Comparison of ENCODE assay signal across 18 cellular contexts in genomic region chr10:79377557-79378382, GRCh38. TPM values are rescaled to one million over a fixed set of nuclear protein-coding genes. Genes with fewer than 3 reads are reported as not detected.
DNase-seq lines count a peak whose midpoint lies in the region; ATAC-seq and TF ChIP-seq lines count a peak whose summit lies in the region.
"Had no signal": no experiment of that assay in that cellular context is flagged by ENCODE, and none has a peak within 500 bp of the region (broad histone marks: within the 10 kb centered on the region; RNA-seq: fewer than 3 reads in every experiment).

No MANE protein-coding gene starts in this region.

- peaks cover 2% of the 10 kb centered on the region for H3K4me1 Mint-ChIP-seq in activated CD4-positive, alpha-beta memory T cell treated with anti-CD3 and anti-CD28 coated beads, Interleukin-2, amount 10 ng/mL, durations not matched to agents 7 days and 5 days
- H3K4me1 Mint-ChIP-seq in activated CD4-positive, alpha-beta memory T cell treated with anti-CD3 and anti-CD28 coated beads for 36 hours (ENCODE audit: low read depth) = peaks cover 2% of the 10 kb centered on the region

- no peaks in the 10 kb centered on the region for H3K36me3 Mint-ChIP-seq in activated CD4-positive, alpha-beta memory T cell treated with anti-CD3 and anti-CD28 coated beads, Interleukin-2, amount 10 ng/mL, durations not matched to agents 7 days and 5 days (ENCODE audit: low read depth)
- no peaks in the 10 kb centered on the region for H3K36me3 Mint-ChIP-seq in activated CD4-positive, alpha-beta memory T cell treated with anti-CD3 and anti-CD28 coated beads for 36 hours

- TF ChIP-seq POLR2A in sigmoid colon (IDR thresholded peaks at IDR 0.05) (no peak), tibial nerve (IDR thresholded peaks at IDR 0.05) (no peak)

- CTCF ChIA-PET in activated CD4-positive, alpha-beta memory T cell treated with anti-CD3 and anti-CD28 coated beads, Interleukin-2, amount 10 ng/mL, durations not matched to agents 7 days and 5 days (lab: Charles Lee) = no interaction called here
- CTCF ChIA-PET in activated CD4-positive, alpha-beta memory T cell treated with anti-CD3 and anti-CD28 coated beads for 36 hours (lab: Charles Lee) = no interaction called here

- peak; percentile 10 for DNase-seq in activated CD4-positive, alpha-beta memory T cell treated with anti-CD3 and anti-CD28 coated beads, Interleukin-2, amount 10 ng/mL, durations not matched to agents 7 days and 5 days
- DNase-seq in activated CD4-positive, alpha-beta memory T cell treated with anti-CD3 and anti-CD28 coated beads for 36 hours = no peak
- DNase-seq in WERI-Rb-1 (peak; percentile 1), left colon (peak; percentile 2 to 12), sigmoid colon (peak; percentile 55), left lung (no peak), tibial nerve (ENCODE audit: low spot score in 2 of 2) (no peak)
- DNase-seq: EL, MV-4-11, NCI-H1436, NCI-H2081, NCI-H345, NCI-H526 treated with DMSO at 0.1 percent for 48 hours, OCI-M1, RPMI8226 had no signal

- intact Hi-C loops in activated CD4-positive, alpha-beta memory T cell treated with anti-CD3 and anti-CD28 coated beads for 36 hours (cut with micrococcal nuclease) = no loop called here
- intact Hi-C loops in left colon (cut with DNase I, micrococcal nuclease) = loop anchor here (5.0 to 10.0 kb wide), 2 partner anchors 90 to 107 kb away; no protein-coding TSS in a partner anchor
- intact Hi-C loops in sigmoid colon (cut with DNase I) = loop anchor here (10.0 kb wide), 3 partner anchors 227 to 827 kb away; partner anchors contain the start of gene ANXA11
- intact Hi-C loops in left lung (cut with DNase I) = loop anchor here in 1 of 2 donors (5.0 kb wide), 1 partner anchor 90 kb away; no protein-coding TSS in a partner anchor

- H3K9me3 Mint-ChIP-seq in activated CD4-positive, alpha-beta memory T cell treated with anti-CD3 and anti-CD28 coated beads, Interleukin-2, amount 10 ng/mL, durations not matched to agents 7 days and 5 days = no peaks in the 10 kb centered on the region
- H3K9me3 Mint-ChIP-seq in activated CD4-positive, alpha-beta memory T cell treated with anti-CD3 and anti-CD28 coated beads for 36 hours = no peaks in the 10 kb centered on the region
- H3K9me3 Mint-ChIP-seq: IgD-negative memory B cell had no signal

- H3K27ac Mint-ChIP-seq in activated CD4-positive, alpha-beta memory T cell treated with anti-CD3 and anti-CD28 coated beads, Interleukin-2, amount 10 ng/mL, durations not matched to agents 7 days and 5 days = no peak overlapping the region
- H3K27ac Mint-ChIP-seq in activated CD4-positive, alpha-beta memory T cell treated with anti-CD3 and anti-CD28 coated beads for 36 hours = no peak overlapping the region
- H3K27ac Mint-ChIP-seq: IgD-negative memory B cell had no signal

- H3K36me3 ChIP-seq in WERI-Rb-1 = no peaks in the 10 kb centered on the region
- H3K36me3 ChIP-seq in sigmoid colon = no peaks in the 10 kb centered on the region
- H3K36me3 ChIP-seq in left lung = no peaks in the 10 kb centered on the region
- no peaks in the 10 kb centered on the region for H3K36me3 ChIP-seq in tibial nerve
- H3K36me3 ChIP-seq: BLaER1 treated with 17β-estradiol and CSF1 and Interleukin-3, amounts not matched to agents 10 nM and 100 nM had no signal

- no peak for TF ChIP-seq CTCF in WERI-Rb-1 (IDR thresholded peaks at IDR 0.05; ENCODE audit: low read depth, low read length)
- TF ChIP-seq CTCF in sigmoid colon (IDR thresholded peaks at IDR 0.05) = no peak
- TF ChIP-seq CTCF in left lung (IDR thresholded peaks at IDR 0.05) = no peak
- TF ChIP-seq CTCF in tibial nerve (IDR thresholded peaks at IDR 0.05) = no peak

- TF ChIP-seq EP300 in sigmoid colon (IDR thresholded peaks at IDR 0.05) (no peak), tibial nerve (IDR thresholded peaks at IDR 0.05) (no peak)

- no peak overlapping the region for H3K4me3 Mint-ChIP-seq in activated CD4-positive, alpha-beta memory T cell treated with anti-CD3 and anti-CD28 coated beads, Interleukin-2, amount 10 ng/mL, durations not matched to agents 7 days and 5 days
- no peak overlapping the region for H3K4me3 Mint-ChIP-seq in activated CD4-positive, alpha-beta memory T cell treated with anti-CD3 and anti-CD28 coated beads for 36 hours
- H3K4me3 Mint-ChIP-seq: IgD-negative memory B cell had no signal

- no peak overlapping the region for H3K27ac ChIP-seq in WERI-Rb-1
- H3K27ac ChIP-seq in sigmoid colon = no peak overlapping the region
- H3K27ac ChIP-seq in left lung = no peak overlapping the region
- no peak overlapping the region for H3K27ac ChIP-seq in tibial nerve
- H3K27ac ChIP-seq: BLaER1 treated with 17β-estradiol and CSF1 and Interleukin-3, amounts not matched to agents 10 nM and 100 nM had no signal

- no peaks in the 10 kb centered on the region for H3K9me3 ChIP-seq in WERI-Rb-1 (ENCODE audit: severe bottlenecking)
- H3K9me3 ChIP-seq in sigmoid colon = no peaks in the 10 kb centered on the region
- no peaks in the 10 kb centered on the region for H3K9me3 ChIP-seq in left lung
- H3K9me3 ChIP-seq in tibial nerve = no peaks in the 10 kb centered on the region
- H3K9me3 ChIP-seq: BLaER1 treated with 17β-estradiol and CSF1 and Interleukin-3, amounts not matched to agents 10 nM and 100 nM had no signal

- no peaks in the 10 kb centered on the region for H3K27me3 ChIP-seq in WERI-Rb-1 (ENCODE audit: insufficient read depth, low read depth, severe bottlenecking)
- H3K27me3 ChIP-seq in sigmoid colon = no peaks in the 10 kb centered on the region
- H3K27me3 ChIP-seq in left lung = no peaks in the 10 kb centered on the region
- no peaks in the 10 kb centered on the region for H3K27me3 ChIP-seq in tibial nerve
- H3K27me3 ChIP-seq: BLaER1 treated with 17β-estradiol and CSF1 and Interleukin-3, amounts not matched to agents 10 nM and 100 nM had no signal

- H3K4me1 ChIP-seq in sigmoid colon (peaks cover 3 to 66% (median 58%) of the 10 kb centered on the region in 4 donors), left lung (peaks cover 10 to 14% of the 10 kb centered on the region in 2 donors), tibial nerve (peaks cover 0 to 58% (median 39%) of the 10 kb centered on the region in 4 donors)

- POLR2A ChIA-PET in activated CD4-positive, alpha-beta memory T cell treated with anti-CD3 and anti-CD28 coated beads, Interleukin-2, amount 10 ng/mL, durations not matched to agents 7 days and 5 days (lab: Charles Lee) = no interaction called here
- POLR2A ChIA-PET in activated CD4-positive, alpha-beta memory T cell treated with anti-CD3 and anti-CD28 coated beads for 36 hours (lab: Charles Lee) = no interaction called here

- 94 to 95% methylated on average over 36 of the region's 36 CpGs for WGBS in sigmoid colon, 2 donors
- 88 to 89% methylated on average over 36 of the region's 36 CpGs for WGBS in tibial nerve, 2 donors

- H3K4me3 ChIP-seq in WERI-Rb-1 (ENCODE audit: low read depth, low read length) (no peak overlapping the region), sigmoid colon (no peak overlapping the region), left lung (no peak overlapping the region), tibial nerve (no peak overlapping the region)
- H3K4me3 ChIP-seq: BLaER1 treated with 17β-estradiol and CSF1 and Interleukin-3, amounts not matched to agents 10 nM and 100 nM had no signal

- peaks cover 7% of the 10 kb centered on the region for H3K27me3 Mint-ChIP-seq in activated CD4-positive, alpha-beta memory T cell treated with anti-CD3 and anti-CD28 coated beads, Interleukin-2, amount 10 ng/mL, durations not matched to agents 7 days and 5 days
- no peaks in the 10 kb centered on the region for H3K27me3 Mint-ChIP-seq in activated CD4-positive, alpha-beta memory T cell treated with anti-CD3 and anti-CD28 coated beads for 36 hours
- H3K27me3 Mint-ChIP-seq: IgD-negative memory B cell had no signal

- no peak for ATAC-seq in left colon
- ATAC-seq in left lung = no peak
- no peak for ATAC-seq in HG03097 (IDR thresholded peaks at IDR 0.05; ENCODE audit: low FRiP score, unreplicated experiment)

RNA-seq across cellular contexts. Expression of gene PPIF, which starts 30.5 kb away (rescaled TPM):
- 10 to 100 TPM; 80.7 to 88.4 TPM for total RNA-seq in activated CD4-positive, alpha-beta memory T cell treated with anti-CD3 and anti-CD28 coated beads, Interleukin-2, amount 10 ng/mL, durations not matched to agents 7 days and 5 days
- total RNA-seq in activated CD4-positive, alpha-beta memory T cell treated with anti-CD3 and anti-CD28 coated beads for 36 hours = 10 to 100 TPM; 87.2 to 94.0 TPM
- 100 to 1,000 TPM in 1 of 2 donors, 10 to 100 TPM in 1; 86.6 to 105 TPM for total RNA-seq in left colon
- 10 to 100 TPM; 26.4 to 48.5 (median 32.5) TPM for total RNA-seq in sigmoid colon
- polyA plus RNA-seq in sigmoid colon = 10 to 100 TPM; 60.7 to 74.9 (median 71.9) TPM
- 10 to 100 TPM; 32.9 to 75.6 TPM for total RNA-seq in left lung
- total RNA-seq in tibial nerve = 10 to 100 TPM; 16.6 to 36.0 (median 20.6) TPM

Comparison
In these comparisons a context has a peak if more than half of its experiments do, and no peak if none do; other contexts are left out.
1. DNase-seq: peak in activated CD4-positive, alpha-beta memory T cell treated with anti-CD3 and anti-CD28 coated beads, Interleukin-2, amount 10 ng/mL, durations not matched to agents 7 days and 5 days (single experiment), WERI-Rb-1 (single experiment), left colon (2 of 2) and sigmoid colon (single experiment); none in activated CD4-positive, alpha-beta memory T cell treated with anti-CD3 and anti-CD28 coated beads for 36 hours (single experiment), left lung (0 of 2) and tibial nerve (0 of 2).